24 cellular contexts compared by ENCODE assay signal in genomic region chr4:180261346-180261745, GRCh38.
"Had no signal": no experiment of that assay in that cellular context is flagged by ENCODE, and none has a peak within 500 bp of the region (broad histone marks: within the 10 kb centered on the region; RNA-seq: fewer than 3 reads in every experiment).

No MANE protein-coding gene starts in this region.

- H2AFZ ChIP-seq: hepatocyte had no signal

- H3K4me3 ChIP-seq: colonic mucosa, esophagus muscularis mucosa, gastroesophageal sphincter, heart left ventricle, hepatocyte, lower lobe of right lung, prostate gland, right atrium auricular region, sigmoid colon, spleen, thoracic aorta, tibial nerve, upper lobe of left lung had no signal

- H3K4me2 ChIP-seq: hepatocyte had no signal

- H3K27ac ChIP-seq: colonic mucosa, esophagus muscularis mucosa, foreskin keratinocyte, gastroesophageal sphincter, heart left ventricle, hepatocyte, lower lobe of right lung, prostate gland, right atrium auricular region, sigmoid colon, spleen, thoracic aorta, tibial nerve, upper lobe of left lung had no signal

- ATAC-seq: foreskin keratinocyte; gastroesophageal sphincter; heart left ventricle; left ventricle myocardium superior; lower lobe of right lung; natural killer cell; stimulated activated memory B cell treated with anti-CD40 and anti-IgM and Interleukin-4, amounts not matched to agents 10 μg/mL and 1 μg/mL and 100 μg/mL, for 72 hours; stimulated activated naive CD8-positive, alpha-beta T cell treated with anti-CD3 and anti-CD28 coated beads, Interleukin-15, Interleukin-2, amounts not matched to agents 100 U/mL and 50 U/mL, for 24 hours had no signal

- H3K27me3 Mint-ChIP-seq: dendritic cell treated with granulocyte-macrophage colony-stimulating factor and Interleukin-4, amounts not matched to agents 40 ng/mL and 50 ng/mL, for 4 days; stimulated activated memory B cell treated with anti-CD40 and anti-IgM and Interleukin-4, amounts not matched to agents 10 μg/mL and 1 μg/mL and 100 μg/mL, for 72 hours had no signal

- H3K79me2 ChIP-seq: hepatocyte had no signal

- DNase-seq: colonic mucosa; effector CD8-positive, alpha-beta T cell; foreskin keratinocyte; heart left ventricle; immature natural killer cell; islet precursor cell; left ventricle myocardium superior; lower lobe of right lung; natural killer cell; nucleus accumbens; sigmoid colon; spleen; stimulated activated CD4-positive, alpha-beta T cell treated with anti-CD3 and anti-CD28 coated beads, Interleukin-4, amount 100 ng/mL, for 4 hours; stimulated activated naive CD8-positive, alpha-beta T cell treated with anti-CD3 and anti-CD28 coated beads, Interleukin-15, Interleukin-2, amounts not matched to agents 100 U/mL and 50 U/mL, for 24 hours; upper lobe of left lung had no signal

- H3K9me3 Mint-ChIP-seq: stimulated activated memory B cell treated with anti-CD40 and anti-IgM and Interleukin-4, amounts not matched to agents 10 μg/mL and 1 μg/mL and 100 μg/mL, for 72 hours had no signal

- H3K27me3 ChIP-seq: colonic mucosa, esophagus muscularis mucosa, foreskin keratinocyte, heart left ventricle, hepatocyte, right atrium auricular region, sigmoid colon, spleen, tibial nerve, upper lobe of left lung had no signal

- H3K4me1 Mint-ChIP-seq: immature natural killer cell; natural killer cell; stimulated activated memory B cell treated with anti-CD40 and anti-IgM and Interleukin-4, amounts not matched to agents 10 μg/mL and 1 μg/mL and 100 μg/mL, for 72 hours had no signal

- H3K9me3 ChIP-seq: colonic mucosa, esophagus muscularis mucosa, gastroesophageal sphincter, heart left ventricle, lower lobe of right lung, prostate gland, right atrium auricular region, sigmoid colon, thoracic aorta, tibial nerve, upper lobe of left lung had no signal

- H3K27ac Mint-ChIP-seq: dendritic cell treated with granulocyte-macrophage colony-stimulating factor and Interleukin-4, amounts not matched to agents 40 ng/mL and 50 ng/mL, for 4 days; immature natural killer cell; natural killer cell; stimulated activated memory B cell treated with anti-CD40 and anti-IgM and Interleukin-4, amounts not matched to agents 10 μg/mL and 1 μg/mL and 100 μg/mL, for 72 hours had no signal

- H3K4me1 ChIP-seq: colonic mucosa, esophagus muscularis mucosa, foreskin keratinocyte, gastroesophageal sphincter, heart left ventricle, lower lobe of right lung, prostate gland, right atrium auricular region, sigmoid colon, spleen, tibial nerve, upper lobe of left lung had no signal

- H3K36me3 ChIP-seq: colonic mucosa, esophagus muscularis mucosa, gastroesophageal sphincter, heart left ventricle, lower lobe of right lung, prostate gland, right atrium auricular region, sigmoid colon, spleen, thoracic aorta, tibial nerve, upper lobe of left lung had no signal

- H3K4me3 Mint-ChIP-seq: dendritic cell treated with granulocyte-macrophage colony-stimulating factor and Interleukin-4, amounts not matched to agents 40 ng/mL and 50 ng/mL, for 4 days; immature natural killer cell; natural killer cell; stimulated activated memory B cell treated with anti-CD40 and anti-IgM and Interleukin-4, amounts not matched to agents 10 μg/mL and 1 μg/mL and 100 μg/mL, for 72 hours had no signal

- H3K36me3 Mint-ChIP-seq: immature natural killer cell; stimulated activated memory B cell treated with anti-CD40 and anti-IgM and Interleukin-4, amounts not matched to agents 10 μg/mL and 1 μg/mL and 100 μg/mL, for 72 hours had no signal
